ENCODE assay signal across 19 cellular contexts in the genomic region with DNA sequence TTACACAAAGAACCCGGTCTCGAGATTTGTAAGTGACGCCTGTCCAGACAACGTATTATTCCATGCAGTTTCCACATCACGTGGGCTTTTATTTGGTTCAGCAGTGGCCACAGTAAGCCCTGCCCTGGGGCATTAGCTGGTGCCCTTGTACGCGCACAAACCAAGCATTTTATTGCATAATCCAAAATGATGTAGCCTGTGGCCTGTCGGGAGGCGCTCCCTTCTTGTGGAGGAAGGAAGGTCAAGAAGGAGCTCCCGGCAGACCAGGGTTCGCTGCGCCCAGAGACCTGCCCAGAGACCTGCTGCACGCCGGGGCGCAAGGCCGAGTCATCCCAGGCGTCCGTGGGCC.
DNase-seq lines count a peak whose midpoint lies in the region; ATAC-seq and TF ChIP-seq lines count a peak whose summit lies in the region.
"Had no signal": no experiment of that assay in that cellular context is flagged by ENCODE, and none has a peak within 500 bp of the region (broad histone marks: within the 10 kb centered on the region; RNA-seq: fewer than 3 reads in every experiment).

No MANE protein-coding gene starts in this region.

- no peaks in the 10 kb centered on the region for H3K27me3 ChIP-seq in testis

- H3K36me3 Mint-ChIP-seq in activated naive CD4-positive, alpha-beta T cell treated with anti-CD3 and anti-CD28 coated beads, Interleukin-2, amount 50 U/mL, for 24 hours, result peaks cover 1% of the 10 kb centered on the region
- peaks cover 2% of the 10 kb centered on the region for H3K36me3 Mint-ChIP-seq in central memory CD8-positive, alpha-beta T cell (ENCODE audit: insufficient read depth)

- H3K4me1 ChIP-seq in mucosa of descending colon (ENCODE audit: low read depth), result no peaks in the 10 kb centered on the region
- H3K4me1 ChIP-seq in testis, result no peaks in the 10 kb centered on the region
- H3K4me1 ChIP-seq: A549 had no signal

- WGBS in testis, 2 donors, result 38 to 44% methylated on average over 13 to 18 of the region's 18 CpGs

- no peak for TF ChIP-seq CTCF in mucosa of descending colon (IDR thresholded peaks at IDR 0.05)
- no peak for TF ChIP-seq CTCF in testis (IDR thresholded peaks at IDR 0.05)

- no peaks in the 10 kb centered on the region for H3K9me3 ChIP-seq in mucosa of descending colon
- H3K9me3 ChIP-seq in testis, result no peaks in the 10 kb centered on the region
- H3K9me3 ChIP-seq: body of pancreas, neutrophil, upper lobe of left lung had no signal

- peaks cover 29% of the 10 kb centered on the region for H3K27me3 Mint-ChIP-seq in activated naive CD4-positive, alpha-beta T cell treated with anti-CD3 and anti-CD28 coated beads, Interleukin-2, amount 50 U/mL, for 24 hours
- H3K27me3 Mint-ChIP-seq in central memory CD8-positive, alpha-beta T cell, result peaks cover 71% of the 10 kb centered on the region

- peaks cover 5% of the 10 kb centered on the region for H3K4me1 Mint-ChIP-seq in activated naive CD4-positive, alpha-beta T cell treated with anti-CD3 and anti-CD28 coated beads, Interleukin-2, amount 50 U/mL, for 24 hours
- peaks cover 6% of the 10 kb centered on the region for H3K4me1 Mint-ChIP-seq in central memory CD8-positive, alpha-beta T cell

- TF ChIP-seq POLR2A in testis (IDR thresholded peaks at IDR 0.05) (no peak), GM18505 (IDR thresholded peaks at IDR 0.05; ENCODE audit: borderline replicate concordance, extremely low read depth, insufficient read depth, insufficient read length) (no peak)

- no peak overlapping the region for H3K27ac ChIP-seq in testis
- H3K27ac ChIP-seq: A549, body of pancreas, neutrophil, upper lobe of left lung, VCaP had no signal

- H3K4me3 Mint-ChIP-seq in activated naive CD4-positive, alpha-beta T cell treated with anti-CD3 and anti-CD28 coated beads, Interleukin-2, amount 50 U/mL, for 24 hours, result peak overlapping the region; percentile 51
- peak overlapping the region; percentile 48 for H3K4me3 Mint-ChIP-seq in central memory CD8-positive, alpha-beta T cell
- H3K4me3 Mint-ChIP-seq: CD4-positive, alpha-beta T cell had no signal

- H3K36me3 ChIP-seq in mucosa of descending colon (ENCODE audit: low read depth) (no peaks in the 10 kb centered on the region), testis (ENCODE audit: low read depth, missing control alignments) (no peaks in the 10 kb centered on the region)
- H3K36me3 ChIP-seq: neutrophil, upper lobe of left lung had no signal

- H3K9me3 Mint-ChIP-seq in activated naive CD4-positive, alpha-beta T cell treated with anti-CD3 and anti-CD28 coated beads, Interleukin-2, amount 50 U/mL, for 24 hours, result peaks cover 1% of the 10 kb centered on the region
- no peaks in the 10 kb centered on the region for H3K9me3 Mint-ChIP-seq in central memory CD8-positive, alpha-beta T cell

- DNase-seq in activated naive CD4-positive, alpha-beta T cell (lab: John Stamatoyannopoulos, UW), result no peak
- DNase-seq in central memory CD8-positive, alpha-beta T cell (ENCODE audit: low spot score in 2 of 2), result no peak
- DNase-seq in mucosa of descending colon, result no peak
- no peak for DNase-seq in testis
- no peak for DNase-seq in D341Med (ENCODE audit: low spot score)
- DNase-seq: body of pancreas; CD4-positive, alpha-beta T cell; DMS79 treated with DMSO at 0.1 percent for 48 hours; left ventricle myocardium superior; NCI-H146; NCI-H446 had no signal

- H3K4me3 ChIP-seq in mucosa of descending colon (no peak overlapping the region), testis (peak overlapping the region; percentile 36 to 42)
- H3K4me3 ChIP-seq: A549, body of pancreas had no signal

- ATAC-seq in central memory CD8-positive, alpha-beta T cell (replicated peaks; ENCODE audit: extremely low read depth, poor library complexity, severe bottlenecking), result no peak
- peak; percentile 11 for ATAC-seq in mucosa of descending colon
- ATAC-seq in GM18505 (IDR thresholded peaks at IDR 0.05; ENCODE audit: unreplicated experiment), result no peak
- ATAC-seq in GM18517 (IDR thresholded peaks at IDR 0.05; ENCODE audit: unreplicated experiment), result no peak
- ATAC-seq: A549, body of pancreas, left ventricle myocardium superior, SK-N-SH treated with all-trans-retinoic acid at 6 μM for 48 hours had no signal

- no peak overlapping the region for H3K27ac Mint-ChIP-seq in activated naive CD4-positive, alpha-beta T cell treated with anti-CD3 and anti-CD28 coated beads, Interleukin-2, amount 50 U/mL, for 24 hours
- H3K27ac Mint-ChIP-seq in central memory CD8-positive, alpha-beta T cell (ENCODE audit: low read depth), result no peak overlapping the region
- H3K27ac Mint-ChIP-seq: CD4-positive, alpha-beta T cell had no signal

- intact Hi-C loops in mucosa of descending colon (cut with DNase I, micrococcal nuclease), result no loop called here
- intact Hi-C loops in testis (cut with DNase I; ENCODE audit: low total_unique reads), result no loop called here
